In the genomic region with DNA sequence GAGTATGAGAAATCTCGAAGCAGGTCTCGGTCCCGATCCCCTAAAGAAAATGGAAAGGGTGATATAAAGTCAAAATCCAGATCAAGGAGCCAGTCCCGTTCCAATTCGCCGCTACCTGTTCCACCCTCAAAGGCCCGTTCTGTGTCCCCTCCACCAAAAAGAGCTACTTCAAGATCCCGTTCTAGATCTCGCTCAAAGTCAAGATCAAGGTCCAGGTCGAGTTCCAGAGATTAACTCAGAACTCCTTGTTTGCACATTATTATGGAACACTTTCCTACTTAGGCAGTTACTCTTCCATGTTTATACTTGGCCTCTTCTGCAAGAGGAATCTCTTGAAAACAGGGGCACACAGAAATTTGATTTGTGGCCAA, we compare ENCODE assay signal across 18 cellular contexts. TPM values are rescaled to one million over a fixed set of nuclear protein-coding genes. Genes with fewer than 3 reads are reported as not detected.
DNase-seq lines count a peak whose midpoint lies in the region; ATAC-seq, FAIRE-seq and TF ChIP-seq lines count a peak whose summit lies in the region.
"Had no signal": no experiment of that assay in that cellular context is flagged by ENCODE, and none has a peak within 500 bp of the region (broad histone marks: within the 10 kb centered on the region; RNA-seq: fewer than 3 reads in every experiment).

No MANE protein-coding gene starts in this region.

- ATAC-seq in activated naive CD4-positive, alpha-beta T cell treated with anti-CD3 and anti-CD28 coated beads, Interleukin-2, amount 50 U/mL, for 72 hours, result no peak
- no peak for ATAC-seq in naive thymus-derived CD4-positive, alpha-beta T cell
- ATAC-seq in GM21737 (IDR thresholded peaks at IDR 0.05; ENCODE audit: unreplicated experiment), result no peak
- no peak for ATAC-seq in HG02885 (IDR thresholded peaks at IDR 0.05; ENCODE audit: poor library complexity, unreplicated experiment)
- ATAC-seq: esophagus mucosa, left cardiac atrium had no signal

- no peaks in the 10 kb centered on the region for H3K27me3 Mint-ChIP-seq in naive thymus-derived CD4-positive, alpha-beta T cell

- H3K27ac Mint-ChIP-seq in activated naive CD4-positive, alpha-beta T cell treated with anti-CD3 and anti-CD28 coated beads, Interleukin-2, amount 50 U/mL, for 72 hours, result peak overlapping the region; percentile 55 to 99
- H3K27ac Mint-ChIP-seq in naive thymus-derived CD4-positive, alpha-beta T cell, result peak overlapping the region in 8 of 9 donors; percentile 2 to 84 (median 58)

- H3K9me3 ChIP-seq in naive thymus-derived CD4-positive, alpha-beta T cell (ENCODE audit: control insufficient read depth in 2 of 3, low read length in 3 of 3), result no peaks in the 10 kb centered on the region
- H3K9me3 ChIP-seq: suprapubic skin had no signal

- POLR2A ChIA-PET in naive thymus-derived CD4-positive, alpha-beta T cell (lab: Charles Lee), result no interaction called here

- TF ChIP-seq POLR2A in GM12892 (IDR thresholded peaks at IDR 0.05; ENCODE audit: low read depth, low read length), result peak; percentile 36; the same call in 1 of the 2 replicates

- no peaks in the 10 kb centered on the region for H3K27me3 ChIP-seq in naive thymus-derived CD4-positive, alpha-beta T cell (ENCODE audit: control insufficient read depth in 2 of 2, insufficient read depth in 2 of 2, low read length in 2 of 2)
- H3K27me3 ChIP-seq: suprapubic skin had no signal

- CTCF ChIA-PET in naive thymus-derived CD4-positive, alpha-beta T cell (lab: Charles Lee), result interaction anchor here (0.9 kb wide), 1 partner anchor 8 kb away, joined by 3 read pairs; no protein-coding TSS in a partner anchor

- H3K27ac ChIP-seq in naive thymus-derived CD4-positive, alpha-beta T cell (ENCODE audit: low read depth, low read length), result no peak overlapping the region
- H3K27ac ChIP-seq: suprapubic skin had no signal

- no peaks in the 10 kb centered on the region for H3K9me3 Mint-ChIP-seq in activated naive CD4-positive, alpha-beta T cell treated with anti-CD3 and anti-CD28 coated beads, Interleukin-2, amount 50 U/mL, for 72 hours
- no peaks in the 10 kb centered on the region for H3K9me3 Mint-ChIP-seq in naive thymus-derived CD4-positive, alpha-beta T cell

- DNase-seq in DMS53 (lab: John Stamatoyannopoulos, UW) (peak; percentile 22), DMS53 treated with DMSO at 0.1 percent for 48 hours (lab: John Stamatoyannopoulos, UW; ENCODE audit: unreplicated experiment) (no peak), GM12892 (ENCODE audit: insufficient read length) (no peak), SK-N-DZ (ENCODE audit: low spot score) (no peak)
- DNase-seq in activated naive CD4-positive, alpha-beta T cell treated with anti-CD3 and anti-CD28 coated beads, Interleukin-2, amount 50 U/mL, for 72 hours (ENCODE audit: low spot score in 2 of 2), result no peak
- no peak for DNase-seq in naive thymus-derived CD4-positive, alpha-beta T cell
- DNase-seq: Kasumi-1; left cardiac atrium; NCI-H187; NCI-H510A treated with DMSO at 0.1 percent for 48 hours; SIG-M5; stimulated activated CD4-positive, alpha-beta T cell treated with anti-CD3 and anti-CD28 coated beads, Interleukin-15, amount 100 ng/mL, for 24 hours had no signal

- H3K4me3 ChIP-seq in naive thymus-derived CD4-positive, alpha-beta T cell (ENCODE audit: low read length), result no peak overlapping the region
- H3K4me3 ChIP-seq: suprapubic skin had no signal

- peaks cover 10 to 29% of the 10 kb centered on the region in 2 donors for H3K4me1 ChIP-seq in naive thymus-derived CD4-positive, alpha-beta T cell (ENCODE audit: control insufficient read depth in 2 of 2, insufficient read depth in 2 of 2, low read length in 2 of 2)

- H3K36me3 ChIP-seq in naive thymus-derived CD4-positive, alpha-beta T cell (ENCODE audit: control insufficient read depth in 2 of 3, insufficient read depth in 3 of 3, low read length in 3 of 3), result peaks cover 27 to 63% (median 28%) of the 10 kb centered on the region in 3 experiments

- peaks cover 38 to 65% of the 10 kb centered on the region in 2 donors for H3K36me3 Mint-ChIP-seq in activated naive CD4-positive, alpha-beta T cell treated with anti-CD3 and anti-CD28 coated beads, Interleukin-2, amount 50 U/mL, for 72 hours
- H3K36me3 Mint-ChIP-seq in naive thymus-derived CD4-positive, alpha-beta T cell, result peaks cover 7 to 45% (median 38%) of the 10 kb centered on the region in 5 donors

- intact Hi-C loops in naive thymus-derived CD4-positive, alpha-beta T cell (cut with micrococcal nuclease), result no loop called here

- H3K4me1 Mint-ChIP-seq in naive thymus-derived CD4-positive, alpha-beta T cell, result peaks cover 27 to 68% (median 52%) of the 10 kb centered on the region in 7 donors

- peak overlapping the region in 9 of 10 donors; percentile 13 to 77 (median 34) for H3K4me3 Mint-ChIP-seq in naive thymus-derived CD4-positive, alpha-beta T cell

- FAIRE-seq in GM12892 (lab: Jason Lieb, UNC), result no peak
- FAIRE-seq: G401.6, TTC549 had no signal

RNA-seq across cellular contexts. Expression of a gene that starts 3.1 kb away (rescaled TPM):
- 77.7 TPM for polyA plus RNA-seq in GM12892 (2012; ENCODE audit: missing spikeins)
- 100 to 1,000 TPM; 105 to 159 TPM for total RNA-seq in activated naive CD4-positive, alpha-beta T cell treated with anti-CD3 and anti-CD28 coated beads, Interleukin-2, amount 50 U/mL, for 72 hours
- total RNA-seq in naive thymus-derived CD4-positive, alpha-beta T cell, result 100 to 1,000 TPM; 168 to 291 (median 239) TPM
- 10 to 100 TPM; 46.6 to 52.8 TPM for polyA plus RNA-seq in naive thymus-derived CD4-positive, alpha-beta T cell
- 133 and 140 TPM in 2 replicates for polyA plus RNA-seq in SK-N-DZ (2014; cell fraction: cytosol; rRNA removed)
- 267 and 308 TPM in 2 replicates for polyA plus RNA-seq in SK-N-DZ (2014; cell fraction: nucleus; rRNA removed)

RNA-seq across cellular contexts. Expression of a gene that starts 46.7 kb away (rescaled TPM):
- 7.9 TPM for polyA plus RNA-seq in GM12892 (2012; ENCODE audit: missing spikeins)
- 10 to 100 TPM in 1 of 2 donors, 1 to 10 TPM in 1; 9.1 to 15.3 TPM for total RNA-seq in activated naive CD4-positive, alpha-beta T cell treated with anti-CD3 and anti-CD28 coated beads, Interleukin-2, amount 50 U/mL, for 72 hours
- 10 to 100 TPM in 4 of 5 experiments, 1 to 10 TPM in 1; 8.6 to 24.7 (median 16.2) TPM for total RNA-seq in naive thymus-derived CD4-positive, alpha-beta T cell
- polyA plus RNA-seq in naive thymus-derived CD4-positive, alpha-beta T cell, result 1 to 10 TPM in 1 of 2 donors, under 1 TPM in 1; 0.74 to 2.3 TPM
- 3.7 and 4.9 TPM in 2 replicates for polyA plus RNA-seq in SK-N-DZ (2014; cell fraction: cytosol; rRNA removed)
- 39.9 and 155 TPM in 2 replicates for polyA plus RNA-seq in SK-N-DZ (2014; cell fraction: nucleus; rRNA removed)
